Comparison of ENCODE assay signal across 8 cellular contexts in the genomic region with DNA sequence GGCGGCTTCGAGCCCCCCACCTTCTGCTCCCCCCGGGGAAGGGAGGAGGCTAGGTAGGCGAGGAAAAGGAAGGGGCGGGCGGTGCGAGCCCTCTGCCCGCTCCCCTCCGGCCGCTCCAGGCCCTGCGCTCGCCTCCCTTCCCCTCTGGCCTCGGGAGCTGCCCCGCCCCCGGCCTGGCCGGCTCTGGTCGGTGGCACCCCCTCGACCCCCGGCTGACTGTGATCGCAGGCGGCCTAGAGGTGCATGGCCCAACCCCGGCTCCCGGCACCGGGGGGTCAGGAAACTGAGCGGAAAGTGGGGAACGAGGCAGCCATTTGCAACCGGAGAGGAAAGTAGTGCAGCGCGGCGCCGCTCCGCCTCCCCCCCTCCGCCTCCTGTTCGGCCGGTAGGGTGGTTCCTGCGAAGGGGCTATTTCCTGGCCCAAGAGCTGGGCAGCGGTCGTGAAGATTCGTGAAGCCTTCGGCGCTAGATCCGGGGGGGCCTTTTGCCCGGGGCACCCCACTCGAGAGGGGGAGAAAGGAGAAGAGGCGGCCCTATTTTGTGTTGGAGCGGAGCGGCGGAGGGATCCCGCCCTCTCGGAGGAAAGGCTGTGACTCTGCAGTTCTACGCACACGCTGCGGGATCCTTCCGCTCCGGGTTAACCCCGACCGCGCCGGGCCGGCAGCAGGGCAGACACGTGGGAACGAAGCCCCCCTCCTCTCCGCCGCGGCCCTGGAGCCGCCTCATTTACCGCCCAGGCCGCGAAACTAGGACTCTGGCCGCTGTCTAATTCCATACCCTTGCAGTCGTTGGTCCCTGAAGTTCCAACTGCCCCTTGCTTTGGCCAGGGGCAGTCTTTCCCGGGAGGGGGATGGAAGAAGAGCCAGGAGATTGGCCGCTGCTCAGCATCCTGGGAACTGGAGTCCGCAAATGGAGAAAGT. TPM values are rescaled to one million over a fixed set of nuclear protein-coding genes. Genes with fewer than 3 reads are reported as not detected.
DNase-seq lines count a peak whose midpoint lies in the region; ATAC-seq and TF ChIP-seq lines count a peak whose summit lies in the region.

A gene with protein sequence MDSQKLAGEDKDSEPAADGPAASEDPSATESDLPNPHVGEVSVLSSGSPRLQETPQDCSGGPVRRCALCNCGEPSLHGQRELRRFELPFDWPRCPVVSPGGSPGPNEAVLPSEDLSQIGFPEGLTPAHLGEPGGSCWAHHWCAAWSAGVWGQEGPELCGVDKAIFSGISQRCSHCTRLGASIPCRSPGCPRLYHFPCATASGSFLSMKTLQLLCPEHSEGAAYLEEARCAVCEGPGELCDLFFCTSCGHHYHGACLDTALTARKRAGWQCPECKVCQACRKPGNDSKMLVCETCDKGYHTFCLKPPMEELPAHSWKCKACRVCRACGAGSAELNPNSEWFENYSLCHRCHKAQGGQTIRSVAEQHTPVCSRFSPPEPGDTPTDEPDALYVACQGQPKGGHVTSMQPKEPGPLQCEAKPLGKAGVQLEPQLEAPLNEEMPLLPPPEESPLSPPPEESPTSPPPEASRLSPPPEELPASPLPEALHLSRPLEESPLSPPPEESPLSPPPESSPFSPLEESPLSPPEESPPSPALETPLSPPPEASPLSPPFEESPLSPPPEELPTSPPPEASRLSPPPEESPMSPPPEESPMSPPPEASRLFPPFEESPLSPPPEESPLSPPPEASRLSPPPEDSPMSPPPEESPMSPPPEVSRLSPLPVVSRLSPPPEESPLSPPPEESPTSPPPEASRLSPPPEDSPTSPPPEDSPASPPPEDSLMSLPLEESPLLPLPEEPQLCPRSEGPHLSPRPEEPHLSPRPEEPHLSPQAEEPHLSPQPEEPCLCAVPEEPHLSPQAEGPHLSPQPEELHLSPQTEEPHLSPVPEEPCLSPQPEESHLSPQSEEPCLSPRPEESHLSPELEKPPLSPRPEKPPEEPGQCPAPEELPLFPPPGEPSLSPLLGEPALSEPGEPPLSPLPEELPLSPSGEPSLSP (N-terminal part only) (minus strand): TSS at position 558 of the 920 bp plus-strand sequence. CDS start 5,470 bp downstream, outside the sequence.

- CTCF ChIA-PET in T-cell (lab: Charles Lee) = no interaction called here

- H3K36me3 Mint-ChIP-seq in T-cell (peaks cover 6% of the 10 kb centered on the region), type B pancreatic cell (peaks cover 8% of the 10 kb centered on the region)

- H3K9me3 Mint-ChIP-seq in T-cell (no peaks in the 10 kb centered on the region), type B pancreatic cell (no peaks in the 10 kb centered on the region)

- H3K9me3 ChIP-seq in heart right ventricle = no peaks in the 10 kb centered on the region

- POLR2A ChIA-PET in T-cell (lab: Charles Lee) = interaction anchor here in 1 of 2 donors (0.6 kb wide), 1 partner anchor 11 kb away, joined by 4 read pairs; no protein-coding TSS in a partner anchor

- H3K4me1 Mint-ChIP-seq in T-cell (peaks cover 48 to 54% (median 52%) of the 10 kb centered on the region in 3 donors), type B pancreatic cell (ENCODE audit: unreplicated experiment) (peaks cover 39% of the 10 kb centered on the region)

- H3K4me3 ChIP-seq in heart right ventricle = peak within 1 kb of the TSS; percentile 74 to 99 (median 97)

- H3K4me3 Mint-ChIP-seq in T-cell (peak within 1 kb of the TSS; percentile 94 to 97 (median 94)), type B pancreatic cell (peak within 1 kb of the TSS; percentile 96)

- peak; percentile 44 for ATAC-seq in HG02571 (IDR thresholded peaks at IDR 0.05; ENCODE audit: unreplicated experiment)
- peak; percentile 71 to 75 (median 73) for ATAC-seq in T-cell (replicated peaks in 1 of 4)
- ATAC-seq in heart right ventricle = peak; percentile 82 to 92 (median 86)

- peak within 1 kb of the TSS; percentile 96 for H3K27ac ChIP-seq in adipose tissue (ENCODE audit: low read depth, low read length)
- H3K27ac ChIP-seq in heart right ventricle = peak within 1 kb of the TSS; percentile 95 to 100 (median 99)

- WGBS in adipose tissue, 3 donors = 1% methylated on average over 57 to 74 of the region's 74 CpGs
- WGBS in heart right ventricle, 2 donors = 0% methylated on average over 69 to 72 of the region's 74 CpGs

- peak; percentile 95 for DNase-seq in ELF-1 (ENCODE audit: low read depth, low spot score)
- peak; percentile 92 for DNase-seq in NCI-H1436 (lab: John Stamatoyannopoulos, UW)
- peak; percentile 74 to 92 (median 84) for DNase-seq in T-cell
- DNase-seq in heart right ventricle = peak; percentile 92 to 93
- peak; percentile 86 to 99 (median 90) for DNase-seq in posterior cingulate gyrus
- DNase-seq in type B pancreatic cell (ENCODE audit: extremely low spot score, unreplicated experiment) = peak; percentile 94

- peaks cover 0 to 1% (median 0%) of the 10 kb centered on the region in 9 donors for H3K36me3 ChIP-seq in heart right ventricle

- H3K27me3 Mint-ChIP-seq in T-cell (no peaks in the 10 kb centered on the region), type B pancreatic cell (no peaks in the 10 kb centered on the region)

- intact Hi-C loops in heart right ventricle (cut with DNase I) (loop anchor here in 9 of 10 donors (1.0 to 10.0 kb wide), 10 partner anchors 62 to 507 kb away; a partner anchor contains a TSS), posterior cingulate gyrus (cut with DNase I) (loop anchor here (5.0 kb wide), 1 partner anchor 62 kb away; no protein-coding TSS in a partner anchor)

- H3K27ac Mint-ChIP-seq in T-cell = peak within 1 kb of the TSS; percentile 95 to 98
- H3K27ac Mint-ChIP-seq in type B pancreatic cell = peak within 1 kb of the TSS; percentile 96

- peaks cover 23 to 51% (median 42%) of the 10 kb centered on the region in 9 donors for H3K4me1 ChIP-seq in heart right ventricle

- peak in 6 of 9 donors; percentile 31 to 46 (median 36) for TF ChIP-seq CTCF in heart right ventricle (IDR thresholded peaks at IDR 0.05)
- peak; percentile 74 for TF ChIP-seq CTCF in type B pancreatic cell (conservative IDR thresholded peaks at IDR 0.05)

- H3K27me3 ChIP-seq in heart right ventricle = no peaks in the 10 kb centered on the region

RNA-seq across cellular contexts. Expression of the gene that starts here (rescaled TPM):
- total RNA-seq in T-cell (100 to 1,000 TPM; 135 to 161 (median 152) TPM), heart right ventricle (10 to 100 TPM; 32.6 to 65.3 (median 54.2) TPM), type B pancreatic cell (ENCODE audit: low replicate concordance) (95.4 and 97.6 TPM in 2 replicates)
- polyA plus RNA-seq in adipose tissue (10 to 100 TPM; 12.6 to 41.6 (median 23.4) TPM), heart right ventricle (10 to 100 TPM in 1 of 2 donors, 1 to 10 TPM in 1; 9.6 to 60.6 TPM)

Comparison
In these comparisons a context has a peak if more than half of its experiments do, and no peak if none do; other contexts are left out.
1. Peak in every context shown above with its lines: DNase-seq, ATAC-seq, H3K4me3 ChIP-seq and H3K27ac ChIP-seq.